ENCODE assay signal across 8 cellular contexts in the genomic region with DNA sequence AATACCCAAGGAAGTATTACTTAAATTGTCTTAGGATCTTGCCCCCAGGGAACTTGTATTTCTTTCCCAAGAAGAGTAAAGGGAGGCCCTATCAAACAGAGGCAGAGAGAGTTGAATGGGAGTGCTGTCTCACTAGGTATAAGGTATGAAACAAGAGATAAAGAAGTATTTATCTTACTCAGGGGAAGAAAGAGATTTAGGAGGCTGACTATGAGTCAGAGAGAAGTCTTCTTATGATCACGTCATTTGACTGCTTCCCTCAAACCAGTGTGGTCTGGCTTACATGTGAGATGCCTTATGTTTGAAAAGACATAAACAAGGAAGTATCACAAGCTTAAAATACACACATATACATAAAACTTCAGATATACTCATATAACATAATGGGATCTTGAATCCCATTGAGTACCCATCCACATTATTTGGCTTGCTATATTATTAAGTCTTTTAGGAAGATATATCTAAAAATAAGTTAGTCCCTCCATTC. TPM values are rescaled to one million over a fixed set of nuclear protein-coding genes. Genes with fewer than 3 reads are reported as not detected.
A peak's percentile ranks its signal among the peaks of the same experiment; 100 is the strongest.
DNase-seq lines count a peak whose midpoint lies in the region; ATAC-seq and TF ChIP-seq lines count a peak whose summit lies in the region.

No MANE protein-coding gene starts in this region.

- TF ChIP-seq CTCF in GM10266 (IDR thresholded peaks at IDR 0.05; ENCODE audit: control insufficient read depth, insufficient read depth, low read depth, missing control alignments) = no peak

- no peaks in the 10 kb centered on the region for H3K27me3 Mint-ChIP-seq in activated naive CD8-positive, alpha-beta T cell treated with anti-CD3 and anti-CD28 coated beads, Interleukin-2, amount 50 U/mL, for 24 hours

- peak overlapping the region; percentile 4 for H3K4me3 Mint-ChIP-seq in activated naive CD8-positive, alpha-beta T cell treated with anti-CD3 and anti-CD28 coated beads, Interleukin-2, amount 50 U/mL, for 24 hours

- peak; percentile 46 for ATAC-seq in GM21619 (IDR thresholded peaks at IDR 0.05; ENCODE audit: unreplicated experiment)
- peak; percentile 73 for ATAC-seq in activated naive CD8-positive, alpha-beta T cell treated with anti-CD3 and anti-CD28 coated beads, Interleukin-2, amount 50 U/mL, for 24 hours
- no peak for ATAC-seq in HG02970 (IDR thresholded peaks at IDR 0.05; ENCODE audit: low FRiP score, unreplicated experiment)

- peaks cover 95% of the 10 kb centered on the region for H3K4me1 Mint-ChIP-seq in activated naive CD8-positive, alpha-beta T cell treated with anti-CD3 and anti-CD28 coated beads, Interleukin-2, amount 50 U/mL, for 24 hours

- peak overlapping the region; percentile 64 for H3K27ac ChIP-seq in muscle layer of duodenum (ENCODE audit: low read length)

- H3K36me3 ChIP-seq in muscle layer of duodenum (ENCODE audit: control insufficient read depth in 1 of 2, insufficient read depth in 2 of 2, low read length in 2 of 2) = no peaks in the 10 kb centered on the region

- H3K27me3 ChIP-seq in muscle layer of duodenum (ENCODE audit: low read depth, low read length) = no peaks in the 10 kb centered on the region

- peaks cover 10% of the 10 kb centered on the region for H3K9me3 Mint-ChIP-seq in activated naive CD8-positive, alpha-beta T cell treated with anti-CD3 and anti-CD28 coated beads, Interleukin-2, amount 50 U/mL, for 24 hours

- peak overlapping the region; percentile 81 for H3K27ac Mint-ChIP-seq in activated naive CD8-positive, alpha-beta T cell treated with anti-CD3 and anti-CD28 coated beads, Interleukin-2, amount 50 U/mL, for 24 hours

- no peak overlapping the region for H3K4me3 ChIP-seq in muscle layer of duodenum (ENCODE audit: low read depth in 1 of 2, low read length in 2 of 2)

- DNase-seq in GM10266 (ENCODE audit: extremely low spot score) = peak; percentile 57
- peak; percentile 76 for DNase-seq in LHCN-M2 (ENCODE audit: low read depth)
- DNase-seq in activated naive CD8-positive, alpha-beta T cell treated with anti-CD3 and anti-CD28 coated beads, Interleukin-2, amount 50 U/mL, for 24 hours = no peak
- DNase-seq in NK-92 treated with Interleukin-12 subunit alpha and Interleukin-12 subunit beta, amount 100 ng/mL, for 24 hours (lab: John Stamatoyannopoulos, UW) = no peak
- DNase-seq in NCI-H1930 (lab: John Stamatoyannopoulos, UW) = no peak

- H3K4me1 ChIP-seq in muscle layer of duodenum (ENCODE audit: control insufficient read depth in 1 of 2, insufficient read depth in 2 of 2, low read length in 2 of 2) = peaks cover 37 to 58% of the 10 kb centered on the region in 2 donors

- H3K36me3 Mint-ChIP-seq in activated naive CD8-positive, alpha-beta T cell treated with anti-CD3 and anti-CD28 coated beads, Interleukin-2, amount 50 U/mL, for 24 hours (ENCODE audit: low read depth) = peaks cover 33% of the 10 kb centered on the region

- H3K9me3 ChIP-seq in muscle layer of duodenum (ENCODE audit: control insufficient read depth in 1 of 2, low read length in 2 of 2) = no peaks in the 10 kb centered on the region

RNA-seq across cellular contexts. Expression of gene DUSP10, which starts 29.6 kb away (rescaled TPM):
- total RNA-seq in LHCN-M2 (2014; rRNA removed) = 43.4 and 50.7 TPM in 2 replicates
- 18.8 TPM for polyA plus RNA-seq in LHCN-M2 (2012)

Comparison
In these comparisons a context has a peak if more than half of its experiments do, and no peak if none do; other contexts are left out.
1. DNase-seq: peak in GM10266 (single experiment) and LHCN-M2 (single experiment); none in activated naive CD8-positive, alpha-beta T cell treated with anti-CD3 and anti-CD28 coated beads, Interleukin-2, amount 50 U/mL, for 24 hours (single experiment), NK-92 treated with Interleukin-12 subunit alpha and Interleukin-12 subunit beta, amount 100 ng/mL, for 24 hours (single experiment) and NCI-H1930 (0 of 2).